In genomic region chr11:42536961-42537360, GRCh38 we compare ENCODE assay signal across 30 cellular contexts.
"Had no signal": no experiment of that assay in that cellular context is flagged by ENCODE, and none has a peak within 500 bp of the region (broad histone marks: within the 10 kb centered on the region; RNA-seq: fewer than 3 reads in every experiment).

No MANE protein-coding gene starts in this region.

- H3K4me1 Mint-ChIP-seq: activated CD4-positive, alpha-beta T cell treated with anti-CD3 and anti-CD28 coated beads for 36 hours; activated CD4-positive, alpha-beta T cell treated with anti-CD3 and anti-CD28 coated beads, Interleukin-2, amount 10 ng/mL, durations not matched to agents 24 days and 14 days; activated CD8-positive, alpha-beta memory T cell treated with anti-CD3 and anti-CD28 coated beads, Interleukin-2, amount 10 ng/mL, durations not matched to agents 7 days and 5 days; activated naive CD4-positive, alpha-beta T cell treated with anti-CD3 and anti-CD28 coated beads, Interleukin-2, amount 50 U/mL, for 24 hours; activated naive CD8-positive, alpha-beta T cell treated with anti-CD3 and anti-CD28 coated beads for 36 hours; activated naive CD8-positive, alpha-beta T cell treated with anti-CD3 and anti-CD28 coated beads, Interleukin-2, amount 50 U/mL, for 24 hours had no signal

- ATAC-seq: activated CD4-positive, alpha-beta T cell treated with anti-CD3 and anti-CD28 coated beads for 36 hours; activated CD8-positive, alpha-beta memory T cell treated with anti-CD3 and anti-CD28 coated beads, Interleukin-2, amount 10 ng/mL, durations not matched to agents 7 days and 5 days; activated CD8-positive, alpha-beta T cell treated with anti-CD3 and anti-CD28 coated beads, Interleukin-2, amount 10 ng/mL, durations not matched to agents 7 days and 5 days; activated naive CD8-positive, alpha-beta T cell treated with anti-CD3 and anti-CD28 coated beads, Interleukin-2, amount 50 U/mL, for 24 hours; body of pancreas; esophagus mucosa; gastrocnemius medialis had no signal

- H3K4me3 Mint-ChIP-seq: activated CD4-positive, alpha-beta memory T cell treated with anti-CD3 and anti-CD28 coated beads for 36 hours; activated CD4-positive, alpha-beta T cell treated with anti-CD3 and anti-CD28 coated beads for 36 hours; activated CD4-positive, alpha-beta T cell treated with anti-CD3 and anti-CD28 coated beads, Interleukin-2, amount 10 ng/mL, durations not matched to agents 24 days and 14 days; activated CD8-positive, alpha-beta memory T cell treated with anti-CD3 and anti-CD28 coated beads, Interleukin-2, amount 10 ng/mL, durations not matched to agents 7 days and 5 days; activated CD8-positive, alpha-beta T cell treated with anti-CD3 and anti-CD28 coated beads, Interleukin-2, amount 10 ng/mL, durations not matched to agents 7 days and 5 days; activated naive CD4-positive, alpha-beta T cell treated with anti-CD3 and anti-CD28 coated beads for 36 hours; activated naive CD4-positive, alpha-beta T cell treated with anti-CD3 and anti-CD28 coated beads, Interleukin-2, amount 50 U/mL, for 24 hours; activated naive CD8-positive, alpha-beta T cell treated with anti-CD3 and anti-CD28 coated beads for 36 hours; activated naive CD8-positive, alpha-beta T cell treated with anti-CD3 and anti-CD28 coated beads, Interleukin-2, amount 50 U/mL, for 24 hours; activated T-helper 1 cell treated with anti-CD3 and anti-CD28 coated beads, Interleukin-12 subunit alpha, Interleukin-12 subunit beta, Interleukin-2, Interleukin-4 antibody, amounts not matched to agents 30 ng/mL and 10 ng/mL and 1 ng/mL, durations not matched to agents 14 hours and 24 hours and 36 hours had no signal

- DNase-seq: activated CD4-positive, alpha-beta memory T cell treated with anti-CD3 and anti-CD28 coated beads for 36 hours; activated CD4-positive, alpha-beta T cell treated with anti-CD3 and anti-CD28 coated beads for 36 hours; activated CD4-positive, alpha-beta T cell treated with anti-CD3 and anti-CD28 coated beads, Interleukin-2, amount 10 ng/mL, durations not matched to agents 24 days and 14 days; activated CD4-positive, CD25-positive, alpha-beta regulatory T cell; activated CD4-positive, CD25-positive, alpha-beta regulatory T cell treated with anti-CD3 and anti-CD28 coated beads, Interleukin-2, amount 50 U/mL, for 72 hours; activated CD8-positive, alpha-beta memory T cell treated with anti-CD3 and anti-CD28 coated beads, Interleukin-2, amount 10 ng/mL, durations not matched to agents 7 days and 5 days; activated CD8-positive, alpha-beta memory T cell treated with anti-CD3 and anti-CD28 coated beads, Interleukin-2, amount 50 U/mL, for 4 hours; activated CD8-positive, alpha-beta T cell treated with anti-CD3 and anti-CD28 coated beads, Interleukin-2, amount 10 ng/mL, durations not matched to agents 7 days and 5 days; activated effector memory CD4-positive, alpha-beta T cell treated with anti-CD3 and anti-CD28 coated beads, Interleukin-2, amount 50 U/mL, for 16 hours; activated naive CD4-positive, alpha-beta T cell treated with anti-CD3 and anti-CD28 coated beads for 36 hours; activated naive CD8-positive, alpha-beta T cell treated with anti-CD3 and anti-CD28 coated beads for 36 hours; activated naive CD8-positive, alpha-beta T cell treated with anti-CD3 and anti-CD28 coated beads, Interleukin-2, amount 50 U/mL, for 24 hours; activated T-cell treated with anti-CD3 and anti-CD28 coated beads, Interleukin-2, amount 50 U/mL, for 1 hour; activated T-cell treated with anti-CD3 and anti-CD28 coated beads, Interleukin-2, amount 50 U/mL, for 48 hours; adrenal gland; amygdala; aorta; body of pancreas; central memory CD4-positive, alpha-beta T cell; cerebellar nuclear complex; colonic mucosa; effector CD8-positive, alpha-beta T cell; foreskin fibroblast; gastrocnemius medialis; T-helper 2 cell had no signal

- H3K4me1 ChIP-seq: adrenal gland, body of pancreas, colonic mucosa, gastrocnemius medialis had no signal

- H3K27me3 ChIP-seq: adrenal gland, body of pancreas, cardiac muscle cell, colonic mucosa, gastrocnemius medialis had no signal

- H3K27ac ChIP-seq: adrenal gland, body of pancreas, cardiac muscle cell, colonic mucosa, gastrocnemius medialis had no signal

- H3K9me3 Mint-ChIP-seq: activated CD4-positive, alpha-beta T cell treated with anti-CD3 and anti-CD28 coated beads, Interleukin-2, amount 10 ng/mL, durations not matched to agents 24 days and 14 days; activated naive CD8-positive, alpha-beta T cell treated with anti-CD3 and anti-CD28 coated beads, Interleukin-2, amount 50 U/mL, for 24 hours had no signal

- H3K36me3 ChIP-seq: adrenal gland, cardiac muscle cell, colonic mucosa, gastrocnemius medialis had no signal

- H3K36me3 Mint-ChIP-seq: activated CD4-positive, alpha-beta memory T cell treated with anti-CD3 and anti-CD28 coated beads for 36 hours; activated CD8-positive, alpha-beta memory T cell treated with anti-CD3 and anti-CD28 coated beads, Interleukin-2, amount 10 ng/mL, durations not matched to agents 7 days and 5 days; activated naive CD4-positive, alpha-beta T cell treated with anti-CD3 and anti-CD28 coated beads, Interleukin-2, amount 50 U/mL, for 24 hours; activated naive CD8-positive, alpha-beta T cell treated with anti-CD3 and anti-CD28 coated beads for 36 hours had no signal

- H3K4me3 ChIP-seq: adrenal gland, body of pancreas, cardiac muscle cell, colonic mucosa, gastrocnemius medialis had no signal

- H3K9me3 ChIP-seq: adrenal gland, body of pancreas, colonic mucosa, gastrocnemius medialis had no signal

- H3K27me3 Mint-ChIP-seq: activated CD4-positive, alpha-beta memory T cell treated with anti-CD3 and anti-CD28 coated beads for 36 hours; activated CD4-positive, alpha-beta T cell treated with anti-CD3 and anti-CD28 coated beads for 36 hours; activated CD4-positive, alpha-beta T cell treated with anti-CD3 and anti-CD28 coated beads, Interleukin-2, amount 10 ng/mL, durations not matched to agents 24 days and 14 days; activated CD8-positive, alpha-beta memory T cell treated with anti-CD3 and anti-CD28 coated beads, Interleukin-2, amount 10 ng/mL, durations not matched to agents 7 days and 5 days; activated naive CD4-positive, alpha-beta T cell treated with anti-CD3 and anti-CD28 coated beads, Interleukin-2, amount 50 U/mL, for 24 hours; activated naive CD8-positive, alpha-beta T cell treated with anti-CD3 and anti-CD28 coated beads for 36 hours; activated naive CD8-positive, alpha-beta T cell treated with anti-CD3 and anti-CD28 coated beads, Interleukin-2, amount 50 U/mL, for 24 hours had no signal

- H3K27ac Mint-ChIP-seq: activated CD4-positive, alpha-beta memory T cell treated with anti-CD3 and anti-CD28 coated beads for 36 hours; activated CD4-positive, alpha-beta T cell treated with anti-CD3 and anti-CD28 coated beads for 36 hours; activated CD4-positive, alpha-beta T cell treated with anti-CD3 and anti-CD28 coated beads, Interleukin-2, amount 10 ng/mL, durations not matched to agents 24 days and 14 days; activated CD8-positive, alpha-beta memory T cell treated with anti-CD3 and anti-CD28 coated beads, Interleukin-2, amount 10 ng/mL, durations not matched to agents 7 days and 5 days; activated CD8-positive, alpha-beta T cell treated with anti-CD3 and anti-CD28 coated beads, Interleukin-2, amount 10 ng/mL, durations not matched to agents 7 days and 5 days; activated naive CD4-positive, alpha-beta T cell treated with anti-CD3 and anti-CD28 coated beads for 36 hours; activated naive CD4-positive, alpha-beta T cell treated with anti-CD3 and anti-CD28 coated beads, Interleukin-2, amount 50 U/mL, for 24 hours; activated naive CD8-positive, alpha-beta T cell treated with anti-CD3 and anti-CD28 coated beads for 36 hours; activated naive CD8-positive, alpha-beta T cell treated with anti-CD3 and anti-CD28 coated beads, Interleukin-2, amount 50 U/mL, for 24 hours; activated T-helper 1 cell treated with anti-CD3 and anti-CD28 coated beads, Interleukin-12 subunit alpha, Interleukin-12 subunit beta, Interleukin-2, Interleukin-4 antibody, amounts not matched to agents 30 ng/mL and 10 ng/mL and 1 ng/mL, durations not matched to agents 14 hours and 24 hours and 36 hours; activated T-helper 2 cell treated with anti-CD3 and anti-CD28 coated beads, Interferon-gamma antibody, Interleukin-2, Interleukin-4, amounts not matched to agents 10 μg/mL and 5 μg/mL and 100 μg/mL, durations not matched to agents 14 hours and 24 hours and 36 hours had no signal
